Comparison of ENCODE assay signal across 20 cellular contexts in genomic region chr13:76976488-76976887, GRCh38. TPM values are rescaled to one million over a fixed set of nuclear protein-coding genes. Genes with fewer than 3 reads are reported as not detected.
DNase-seq lines count a peak whose midpoint lies in the region; ATAC-seq and TF ChIP-seq lines count a peak whose summit lies in the region.
"Had no signal": no experiment of that assay in that cellular context is flagged by ENCODE, and none has a peak within 500 bp of the region (broad histone marks: within the 10 kb centered on the region; RNA-seq: fewer than 3 reads in every experiment).

No MANE protein-coding gene starts in this region.

- DNase-seq in activated naive CD4-positive, alpha-beta T cell treated with anti-CD3 and anti-CD28 coated beads, Interleukin-2, amount 10 ng/mL, durations not matched to agents 7 days and 5 days = peak; percentile 29
- no peak for DNase-seq in activated naive CD4-positive, alpha-beta T cell treated with Interleukin-2 at 50 U/mL for 16 hours
- no peak for DNase-seq in effector memory CD8-positive, alpha-beta T cell
- DNase-seq in skeletal muscle cell (ENCODE audit: low read depth) (peak; percentile 24), NK-92 (lab: John Stamatoyannopoulos, UW; ENCODE audit: unreplicated experiment) (no peak), sciatic nerve (ENCODE audit: low spot score) (no peak), dedifferentiated amniotic fluid mesenchymal stem cell (ENCODE audit: extremely low spot score) (no peak)
- DNase-seq: adrenal gland; DMS79 treated with DMSO at 0.1 percent for 48 hours; NCI-H1105 treated with DMSO at 0.1 percent for 48 hours; NCI-H526; RPMI8226; stimulated activated CD4-positive, alpha-beta T cell treated with anti-CD3 and anti-CD28 coated beads, Interleukin-2, amount 100 ng/mL, for 24 hours; upper lobe of right lung had no signal

- H3K36me3 Mint-ChIP-seq in activated naive CD4-positive, alpha-beta T cell treated with anti-CD3 and anti-CD28 coated beads, Interleukin-2, amount 10 ng/mL, durations not matched to agents 7 days and 5 days = no peaks in the 10 kb centered on the region
- H3K36me3 Mint-ChIP-seq in effector memory CD8-positive, alpha-beta T cell (ENCODE audit: insufficient read depth) = peaks cover 3% of the 10 kb centered on the region

- H3K27ac Mint-ChIP-seq in activated naive CD4-positive, alpha-beta T cell treated with anti-CD3 and anti-CD28 coated beads, Interleukin-2, amount 10 ng/mL, durations not matched to agents 7 days and 5 days = no peak overlapping the region
- no peak overlapping the region for H3K27ac Mint-ChIP-seq in effector memory CD8-positive, alpha-beta T cell

- no peaks in the 10 kb centered on the region for H3K9me3 Mint-ChIP-seq in activated naive CD4-positive, alpha-beta T cell treated with anti-CD3 and anti-CD28 coated beads, Interleukin-2, amount 10 ng/mL, durations not matched to agents 7 days and 5 days
- no peaks in the 10 kb centered on the region for H3K9me3 Mint-ChIP-seq in effector memory CD8-positive, alpha-beta T cell

- H3K4me1 Mint-ChIP-seq in activated naive CD4-positive, alpha-beta T cell treated with anti-CD3 and anti-CD28 coated beads, Interleukin-2, amount 10 ng/mL, durations not matched to agents 7 days and 5 days = peaks cover 11% of the 10 kb centered on the region
- H3K4me1 Mint-ChIP-seq in effector memory CD8-positive, alpha-beta T cell (ENCODE audit: low read depth in 2 of 2) = peaks cover 9% of the 10 kb centered on the region in 2 donors

- H3K4me3 Mint-ChIP-seq in activated naive CD4-positive, alpha-beta T cell treated with anti-CD3 and anti-CD28 coated beads, Interleukin-2, amount 10 ng/mL, durations not matched to agents 7 days and 5 days = no peak overlapping the region
- peak overlapping the region in 1 of 2 donors; percentile 5 for H3K4me3 Mint-ChIP-seq in effector memory CD8-positive, alpha-beta T cell

- H3K4me3 ChIP-seq in skeletal muscle cell (ENCODE audit: low read depth, low read length) = no peak overlapping the region
- H3K4me3 ChIP-seq: adrenal gland, dorsolateral prefrontal cortex, upper lobe of right lung had no signal

- CTCF ChIA-PET in activated naive CD4-positive, alpha-beta T cell treated with anti-CD3 and anti-CD28 coated beads, Interleukin-2, amount 10 ng/mL, durations not matched to agents 7 days and 5 days (lab: Charles Lee) = interaction anchor here (1.3 to 1.4 kb wide), 2 partner anchors 14 to 91 kb away, joined by 3 to 4 read pairs; no protein-coding TSS in a partner anchor

- intact Hi-C loops in sciatic nerve (cut with DNase I) = no loop called here

- peak; percentile 51 for ATAC-seq in effector memory CD8-positive, alpha-beta T cell (replicated peaks)
- ATAC-seq in sciatic nerve = no peak
- ATAC-seq: upper lobe of right lung had no signal

- H3K27me3 Mint-ChIP-seq in activated naive CD4-positive, alpha-beta T cell treated with anti-CD3 and anti-CD28 coated beads, Interleukin-2, amount 10 ng/mL, durations not matched to agents 7 days and 5 days = peaks cover 58% of the 10 kb centered on the region
- H3K27me3 Mint-ChIP-seq in effector memory CD8-positive, alpha-beta T cell = peaks cover 64 to 84% of the 10 kb centered on the region in 2 donors

TF ChIP-seq in PFSK-1, 5 proteins besides CTCF, POLR2A, EP300 and RAD21:
- no peak for TF ChIP-seq SIN3A (IDR thresholded peaks at IDR 0.05; ENCODE audit: borderline replicate concordance, insufficient read depth, low read length)
- no peak for TF ChIP-seq REST (IDR thresholded peaks at IDR 0.05; ENCODE audit: insufficient read depth in 1 of 2, low read depth in 2 of 2, low read length in 2 of 2)
- no peak for TF ChIP-seq FOXP2 (optimal IDR thresholded peaks at IDR 0.05; ENCODE audit: borderline replicate concordance, extremely low read depth, extremely low read length, insufficient read depth)
- TF ChIP-seq TAF1 (IDR thresholded peaks at IDR 0.05; ENCODE audit: borderline replicate concordance, insufficient read depth, low read length) = peak; percentile 18; the same call in 1 of the 2 replicates
- TF ChIP-seq POLR2AphosphoS5 (IDR thresholded peaks at IDR 0.05; ENCODE audit: low read depth, low read length) = no peak; the same call in 1 of the 2 replicates

RNA-seq across cellular contexts. Expression of gene CLN5, which starts 15.4 kb away (rescaled TPM):
- 4.5 TPM for polyA plus RNA-seq in PFSK-1 (2012; ENCODE audit: insufficient read length, low read depth)
- 46.5 TPM for total RNA-seq in sciatic nerve

RNA-seq across cellular contexts. Expression of gene ACOD1, which starts 28.2 kb away (rescaled TPM):
- not detected for polyA plus RNA-seq in PFSK-1 (2012; ENCODE audit: insufficient read length, low read depth)
- total RNA-seq in sciatic nerve = not detected
- total RNA-seq: adrenal gland, dorsolateral prefrontal cortex, frontal cortex, myocyte, pulmonary artery endothelial cell, upper lobe of right lung had no signal
- polyA plus RNA-seq: adrenal gland, AG04450 had no signal

RNA-seq across cellular contexts. Expression of gene FBXL3, which starts 50.5 kb away (rescaled TPM):
- polyA plus RNA-seq in PFSK-1 (2012; ENCODE audit: insufficient read length, low read depth) = 13.3 TPM
- total RNA-seq in sciatic nerve = 88.8 TPM

Comparison
In these comparisons a context has a peak if more than half of its experiments do, and no peak if none do; other contexts are left out.
1. DNase-seq: peak in activated naive CD4-positive, alpha-beta T cell treated with anti-CD3 and anti-CD28 coated beads, Interleukin-2, amount 10 ng/mL, durations not matched to agents 7 days and 5 days (single experiment) and skeletal muscle cell (single experiment); none in activated naive CD4-positive, alpha-beta T cell treated with Interleukin-2 at 50 U/mL for 16 hours (single experiment), effector memory CD8-positive, alpha-beta T cell (0 of 3), NK-92 (single experiment), sciatic nerve (single experiment) and dedifferentiated amniotic fluid mesenchymal stem cell (single experiment).